In the genomic region with DNA sequence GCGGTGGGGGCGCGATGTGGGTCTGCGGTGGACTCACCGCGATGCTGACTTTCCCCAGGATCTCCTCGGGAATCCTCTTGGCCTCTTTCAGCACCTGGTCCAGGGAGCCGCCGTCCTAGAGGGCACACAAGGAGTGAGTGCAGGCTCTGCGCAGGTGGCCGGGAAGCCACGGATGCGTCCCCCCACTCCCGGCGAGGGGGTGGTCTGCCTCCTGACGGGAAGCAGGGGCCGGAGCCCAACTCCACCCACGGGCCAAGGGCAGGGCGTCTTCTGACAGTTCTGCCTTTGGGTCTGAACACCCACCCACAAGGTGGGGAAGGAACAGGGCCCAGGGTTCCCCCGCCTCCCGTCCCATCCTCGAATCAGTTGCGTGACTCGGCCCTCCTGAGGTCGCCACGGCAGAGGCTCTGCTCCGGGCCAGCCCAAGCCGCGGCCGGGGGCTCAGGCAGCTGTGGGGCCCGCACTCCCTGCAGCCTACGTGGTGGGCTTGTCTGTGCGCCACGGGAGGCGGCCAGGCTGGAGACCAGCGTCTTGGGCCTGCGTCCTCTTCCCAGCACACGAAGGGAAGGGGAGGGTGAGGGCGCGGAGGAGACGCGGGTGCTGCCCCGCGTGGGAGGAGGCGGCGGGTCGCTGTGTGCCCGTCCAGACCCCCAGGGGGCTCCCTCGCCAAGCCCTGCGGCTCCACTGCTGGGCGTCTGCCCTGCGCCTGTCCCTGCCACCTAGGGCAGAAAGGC, we compare ENCODE assay signal across 26 cellular contexts. TPM values are rescaled to one million over a fixed set of nuclear protein-coding genes. Genes with fewer than 3 reads are reported as not detected.
DNase-seq lines count a peak whose midpoint lies in the region; ATAC-seq, FAIRE-seq and TF ChIP-seq lines count a peak whose summit lies in the region.
"Had no signal": no experiment of that assay in that cellular context is flagged by ENCODE, and none has a peak within 500 bp of the region (broad histone marks: within the 10 kb centered on the region; RNA-seq: fewer than 3 reads in every experiment).

No MANE protein-coding gene starts in this region.

- in situ Hi-C loops in IMR-90 (cut with MboI; ENCODE audit: low sequenced_read_pairs) (no loop called here), K562 (cut with MboI) (no loop called here)

- DNase-seq in DND-41, result no peak
- no peak for DNase-seq in IMR-90
- DNase-seq in K562 (ENCODE audit: extremely low read depth in 1 of 4, low spot score in 3 of 4), result peak in 1 of 4 experiments; percentile 22
- peak; percentile 79 for DNase-seq in osteoblast (ENCODE audit: insufficient read length, low spot score, missing footprints)
- no peak for DNase-seq in midbrain (lab: John Stamatoyannopoulos, UW)
- no peak for DNase-seq in Kasumi-1 (lab: John Stamatoyannopoulos, UW)
- no peak for DNase-seq in GOT3 (lab: John Stamatoyannopoulos, UW)
- DNase-seq: CD4-positive, alpha-beta memory T cell; Karpas-422; NCI-H1417; NCI-H1694 treated with DMSO at 0.1 percent for 48 hours; NCI-H2081 treated with DMSO at 0.1 percent for 48 hours; NCI-H2171 treated with DMSO at 0.1 percent for 48 hours; NCI-H524 treated with DMSO at 0.1 percent for 48 hours; NCI-H82; Right ventricle myocardium superior had no signal

- H3K27ac ChIP-seq in DND-41 (ENCODE audit: low read length), result peak overlapping the region; percentile 89; the same call in 1 of the 2 replicates
- no peak overlapping the region for H3K27ac ChIP-seq in IMR-90 (ENCODE audit: insufficient read depth, low read length)
- no peak overlapping the region for H3K27ac ChIP-seq in K562 (ENCODE audit: extremely low read depth, low read depth, low read length)
- H3K27ac ChIP-seq in osteoblast (ENCODE audit: low read depth, low read length), result no peak overlapping the region
- H3K27ac ChIP-seq: HL-60 had no signal

- H4K8ac ChIP-seq in IMR-90 (ENCODE audit: low read depth in 2 of 2, low read length in 2 of 2), result no peak overlapping the region

- no peak overlapping the region for H2AK5ac ChIP-seq in IMR-90 (ENCODE audit: low read depth, low read length)

- TF ChIP-seq RAD21 in IMR-90 (IDR thresholded peaks at IDR 0.05; ENCODE audit: low read length) (no peak), K562 (CRISPR knock-in tag; conservative IDR thresholded peaks at IDR 0.05 in 1 of 2, IDR thresholded peaks at IDR 0.05 in 1 of 2) (no peak)

- H3K4ac ChIP-seq in IMR-90 (ENCODE audit: low read depth, low read length), result no peak overlapping the region

- H3K14ac ChIP-seq in IMR-90 (replicated peaks; ENCODE audit: low read depth, low read length), result no peak overlapping the region

- 93% methylated on average over 21 of the region's 52 CpGs; no CpG with 5 or more reads in 1 of the 2 experiments for WGBS in IMR-90 (ENCODE audit: extremely low coverage in 2 of 2, insufficient read length in 1 of 2), 2 experiments
- WGBS in K562 (ENCODE audit: insufficient coverage, low coverage, missing lambda C conversion rate), result 91% methylated on average over 40 of the region's 52 CpGs

- no peak overlapping the region for H2AK9ac ChIP-seq in IMR-90 (replicated peaks; ENCODE audit: low read depth, low read length, poor library complexity)

- no peak overlapping the region for H2BK5ac ChIP-seq in IMR-90 (ENCODE audit: low read depth, low read length, poor library complexity, severe bottlenecking)

- peaks cover 13% of the 10 kb centered on the region; the same call in 1 of the 2 replicates for H4K20me1 ChIP-seq in DND-41 (ENCODE audit: insufficient read depth, low read length)
- peaks cover 7% of the 10 kb centered on the region for H4K20me1 ChIP-seq in IMR-90 (ENCODE audit: insufficient read depth, low read length)
- H4K20me1 ChIP-seq in K562 (replicated peaks; ENCODE audit: control insufficient read depth, insufficient read depth, low read length), result no peaks in the 10 kb centered on the region
- peaks cover 14% of the 10 kb centered on the region for H4K20me1 ChIP-seq in osteoblast (ENCODE audit: insufficient read depth, low read length)

- H3K79me2 ChIP-seq in DND-41 (ENCODE audit: insufficient read depth, low read length), result peaks cover 14% of the 10 kb centered on the region
- H3K79me2 ChIP-seq in K562 (ENCODE audit: control insufficient read depth, insufficient read depth, low read length), result no peaks in the 10 kb centered on the region
- H3K79me2 ChIP-seq in osteoblast (ENCODE audit: insufficient read depth, low read length), result peaks cover 3% of the 10 kb centered on the region

- peaks cover 34% of the 10 kb centered on the region for H3K4me1 ChIP-seq in DND-41 (ENCODE audit: insufficient read depth, low read length)
- peaks cover 2% of the 10 kb centered on the region for H3K4me1 ChIP-seq in IMR-90 (ENCODE audit: control insufficient read depth, insufficient read depth, low read length)
- peaks cover 0 to 14% of the 10 kb centered on the region in 2 experiments; a peak in 2 of 5 replicates for H3K4me1 ChIP-seq in K562 (replicated peaks in 1 of 2; ENCODE audit: control insufficient read depth in 2 of 2, insufficient read depth in 2 of 2, low read length in 2 of 2)
- peaks cover 8% of the 10 kb centered on the region for H3K4me1 ChIP-seq in osteoblast (ENCODE audit: insufficient read depth, low read length)

- TF ChIP-seq POLR2A in IMR-90 (IDR thresholded peaks at IDR 0.05; ENCODE audit: low read depth, low read length), result no peak
- TF ChIP-seq POLR2A in K562 (conservative IDR thresholded peaks at IDR 0.05), result no peak

- intact Hi-C loops in IMR-90 (cut with micrococcal nuclease) (no loop called here), K562 (cut with micrococcal nuclease) (no loop called here)

- no peak overlapping the region for H4K5ac ChIP-seq in IMR-90 (ENCODE audit: low read depth, low read length)

- H2AFZ ChIP-seq in DND-41 (ENCODE audit: low read depth, low read length) (no peak overlapping the region), IMR-90 (replicated peaks; ENCODE audit: low read length, poor library complexity) (no peak overlapping the region), K562 (ENCODE audit: low read depth, low read length) (no peak overlapping the region), osteoblast (ENCODE audit: low read length) (no peak overlapping the region)

- H3K4me3 ChIP-seq in DND-41 (ENCODE audit: low read depth in 1 of 2, low read length in 2 of 2) (no peak overlapping the region), IMR-90 (ENCODE audit: insufficient read depth, low read depth, low read length) (no peak overlapping the region), K562 (no peak overlapping the region), osteoblast (ENCODE audit: insufficient read depth, low read length) (no peak overlapping the region)
- H3K4me3 ChIP-seq: BLaER1 had no signal

- H3K56ac ChIP-seq in IMR-90 (ENCODE audit: extremely low read depth, insufficient read depth, low read length), result no peak overlapping the region

- H4K91ac ChIP-seq in IMR-90 (ENCODE audit: insufficient read depth, low read depth, low read length), result no peak overlapping the region

- POLR2A ChIA-PET in IMR-90 (lab: Charles Lee; ENCODE audit: unreplicated experiment) (no interaction called here), K562 (lab: Yijun Ruan, JAX) (interaction anchor here (0.6 to 1.1 kb wide), 2 partner anchors 18 to 203 kb away, joined by 3 read pairs; no protein-coding TSS in a partner anchor)

- H3K79me1 ChIP-seq in IMR-90 (ENCODE audit: low read depth in 1 of 2, low read length in 2 of 2), result peaks cover 10 to 39% of the 10 kb centered on the region in 2 experiments

- no peak overlapping the region for H2BK120ac ChIP-seq in IMR-90 (ENCODE audit: low read depth, low read length)

- dilution Hi-C loops in IMR-90 (cut with HindIII; ENCODE audit: low sequenced_read_pairs, unreplicated experiment), result no loop called here

- H3K27me3 ChIP-seq in DND-41 (ENCODE audit: insufficient read depth, low read length, poor library complexity), result no peaks in the 10 kb centered on the region
- H3K27me3 ChIP-seq in IMR-90 (ENCODE audit: control insufficient read depth, insufficient read depth, low read length), result no peaks in the 10 kb centered on the region
- H3K27me3 ChIP-seq in K562 (ENCODE audit: control insufficient read depth in 2 of 2, insufficient read depth in 2 of 2, low read length in 2 of 2), result no peaks in the 10 kb centered on the region
- no peaks in the 10 kb centered on the region for H3K27me3 ChIP-seq in osteoblast (ENCODE audit: insufficient read depth, low read length)
- H3K27me3 ChIP-seq: BLaER1 had no signal

- no peak overlapping the region for H2BK15ac ChIP-seq in IMR-90 (ENCODE audit: low read depth, low read length)

- peaks cover 13% of the 10 kb centered on the region; the same call in 1 of the 2 replicates for H3K9me1 ChIP-seq in IMR-90 (ENCODE audit: insufficient read depth, low read length)
- H3K9me1 ChIP-seq in K562 (ENCODE audit: control insufficient read depth, insufficient read depth, low read length), result no peaks in the 10 kb centered on the region

- no peak for FAIRE-seq in K562 (lab: Jason Lieb, UNC)
- FAIRE-seq: GM18507, GM19239, H54 had no signal

- H3K9me3 ChIP-seq in DND-41 (ENCODE audit: insufficient read depth, low read length, severe bottlenecking) (no peaks in the 10 kb centered on the region), IMR-90 (ENCODE audit: control insufficient read depth, insufficient read depth, low read length) (no peaks in the 10 kb centered on the region), K562 (replicated peaks; ENCODE audit: control insufficient read depth, insufficient read depth, low read depth, low read length) (no peaks in the 10 kb centered on the region), osteoblast (ENCODE audit: low read depth, low read length) (no peaks in the 10 kb centered on the region)
- H3K9me3 ChIP-seq: BLaER1 had no signal

- TF ChIP-seq CTCF in DND-41 (IDR thresholded peaks at IDR 0.05; ENCODE audit: borderline replicate concordance, extremely low read depth, low read length, poor library complexity, severe bottlenecking) (no peak), IMR-90 (conservative IDR thresholded peaks at IDR 0.05; ENCODE audit: low read depth, low read length) (0 out of 2 replicates have a peak, but pooled peaks have one; percentile 1), K562 (IDR thresholded peaks at IDR 0.05 in 2 of 3, conservative IDR thresholded peaks at IDR 0.05 in 1 of 3; ENCODE audit: insufficient read depth in 2 of 3, low read depth in 1 of 3, low read length in 3 of 3) (no peak), osteoblast (IDR thresholded peaks at IDR 0.05; ENCODE audit: extremely low read depth, low read depth, low read length) (no peak)

- H3K18ac ChIP-seq in IMR-90 (ENCODE audit: low read depth, low read length), result no peak overlapping the region

- H3K23ac ChIP-seq in IMR-90 (ENCODE audit: low read depth, low read length), result no peak overlapping the region

- ATAC-seq in DND-41 (ENCODE audit: insufficient read depth, low read depth) (no peak), IMR-90 (ENCODE audit: low read depth) (no peak), K562 (no peak), HG02678 (IDR thresholded peaks at IDR 0.05; ENCODE audit: unreplicated experiment) (no peak)

- H3K4me2 ChIP-seq in DND-41 (ENCODE audit: insufficient read depth, low read length) (no peak overlapping the region), IMR-90 (ENCODE audit: low read depth, low read length) (no peak overlapping the region), K562 (ENCODE audit: insufficient read depth, low read length) (no peak overlapping the region), osteoblast (ENCODE audit: insufficient read depth, low read length) (no peak overlapping the region)
- H3K4me2 ChIP-seq: BLaER1 had no signal

- TF ChIP-seq EP300 in K562 (IDR thresholded peaks at IDR 0.05; ENCODE audit: low read length), result no peak

- no peak overlapping the region for H2BK20ac ChIP-seq in IMR-90 (ENCODE audit: low read depth, low read length)

- H3K36me3 ChIP-seq in DND-41 (ENCODE audit: insufficient read depth, low read length) (peaks cover 78% of the 10 kb centered on the region), IMR-90 (ENCODE audit: control insufficient read depth, insufficient read depth, low read length) (peaks cover 71% of the 10 kb centered on the region), K562 (ENCODE audit: control insufficient read depth, insufficient read depth, low read length) (peaks cover 78% of the 10 kb centered on the region; the same call in 2 of the 3 replicates), osteoblast (ENCODE audit: insufficient read depth, low read length) (peaks cover 57% of the 10 kb centered on the region)

- BruUV-seq in IMR-90 (replicated peaks; lab: Mats Ljungman, UMichigan), result no TSS peak
- BruUV-seq in K562 (replicated peaks; lab: Mats Ljungman, UMichigan), result no TSS peak

- CTCF ChIA-PET in IMR-90 (lab: Yijun Ruan, JAX) (no interaction called here), K562 (lab: Yijun Ruan, JAX; ENCODE audit: low intra/inter-chr PET ratio) (no interaction called here)

- H3K9ac ChIP-seq in DND-41 (ENCODE audit: low read depth, low read length), result no peak overlapping the region
- H3K9ac ChIP-seq in IMR-90 (ENCODE audit: low read depth, low read length), result no peak overlapping the region
- H3K9ac ChIP-seq in K562 (ENCODE audit: insufficient read depth in 1 of 2, low read depth in 2 of 2, low read length in 2 of 2), result no peak overlapping the region; a peak in 1 of 4 replicates
- H3K9ac ChIP-seq: BLaER1 had no signal

RNA-seq across cellular contexts. Expression of gene MAP2K2, which starts 21.4 kb away (rescaled TPM):
- total RNA-seq in IMR-90 (2012; rRNA removed) (107 and 115 TPM in 2 replicates), K562 (2014; rRNA removed) (140 and 200 TPM in 2 replicates), K562 (2014; rRNA removed; fragmentation: Illumina TruSeq; extraction: Trizol) (58.3 and 60.9 TPM in 2 replicates), K562 (2015; rRNA removed; fragmentation: Illumina TruSeq; extraction: Trizol) (72.6 and 78.0 TPM in 2 replicates), K562 (2021) (150 and 151 TPM in 2 replicates), osteoblast (221 and 233 TPM in 2 replicates)
- polyA plus RNA-seq in IMR-90 (2012; rRNA removed) (151 and 196 TPM in 2 replicates), K562 (2011; rRNA removed) (40.4 and 41.5 TPM in 2 replicates), K562 (2014; fragmentation: Illumina TruSeq; extraction: Trizol) (41.1 and 84.5 TPM in 2 replicates), K562 (2014; fragmentation: Nextera tagmentation; extraction: Ambion mirVana) (1 to 10 TPM; 1.0 to 5.0 TPM), K562 (2014; rRNA removed) (90.7 and 97.4 TPM in 2 replicates)
- 175 and 201 TPM in 2 replicates for polyA plus RNA-seq in IMR-90 (2012; cell fraction: cytosol; rRNA removed)
- polyA plus RNA-seq in IMR-90 (2012; cell fraction: nucleus; rRNA removed; ENCODE audit: low replicate concordance), result 144 and 291 TPM in 2 replicates
- 38.8 and 113 TPM in 2 replicates for total RNA-seq in K562 (2011; cell fraction: chromatin; rRNA removed; ENCODE audit: low replicate concordance)
- total RNA-seq in K562 (2011; cell fraction: nucleolus; rRNA removed), result 81.4 and 92.0 TPM in 2 replicates
- 58.5 and 81.8 TPM in 2 replicates for total RNA-seq in K562 (2011; cell fraction: nucleoplasm; rRNA removed)
- polyA plus RNA-seq in K562 (2011; cell fraction: cytosol; rRNA removed), result 60.4 and 128 TPM in 2 replicates
- 70.1 and 145 TPM in 2 replicates for polyA plus RNA-seq in K562 (2011; cell fraction: nucleus; rRNA removed)
- 110 and 220 TPM in 2 replicates for polyA plus RNA-seq in K562 (2012)
- 14.2 and 24.8 TPM in 2 replicates for polyA minus RNA-seq in K562 (2011; rRNA and poly(A)+ RNA removed)
- 63.5 and 95.7 TPM in 2 replicates for polyA minus RNA-seq in K562 (2011; cell fraction: cytosol; rRNA and poly(A)+ RNA removed)
- 31.5 and 34.3 TPM in 2 replicates for polyA minus RNA-seq in K562 (2011; cell fraction: nucleus; rRNA and poly(A)+ RNA removed)

RNA-seq across cellular contexts. Expression of gene ZBTB7A, which starts 35.8 kb away (rescaled TPM):
- total RNA-seq in IMR-90 (2012; rRNA removed) (3.2 and 4.2 TPM in 2 replicates), K562 (2014; rRNA removed) (10.2 and 13.8 TPM in 2 replicates), K562 (2014; rRNA removed; fragmentation: Illumina TruSeq; extraction: Trizol) (1.6 and 1.8 TPM in 2 replicates), K562 (2015; rRNA removed; fragmentation: Illumina TruSeq; extraction: Trizol) (4.6 and 4.8 TPM in 2 replicates), K562 (2021) (32.7 and 34.0 TPM in 2 replicates), osteoblast (38.6 and 42.7 TPM in 2 replicates)
- polyA plus RNA-seq in IMR-90 (2012; rRNA removed) (10.3 and 14.7 TPM in 2 replicates), K562 (2011; rRNA removed) (2.0 and 2.4 TPM in 2 replicates), K562 (2014; fragmentation: Illumina TruSeq; extraction: Trizol) (6.3 and 8.3 TPM in 2 replicates), K562 (2014; fragmentation: Nextera tagmentation; extraction: Ambion mirVana) (under 1 TPM; 0.11 to 0.27 TPM), K562 (2014; rRNA removed) (10.8 and 11.6 TPM in 2 replicates)
- 6.9 and 17.2 TPM in 2 replicates for polyA plus RNA-seq in IMR-90 (2012; cell fraction: cytosol; rRNA removed)
- polyA plus RNA-seq in IMR-90 (2012; cell fraction: nucleus; rRNA removed; ENCODE audit: low replicate concordance), result 22.8 and 55.1 TPM in 2 replicates
- 5.4 and 20.2 TPM in 2 replicates for total RNA-seq in K562 (2011; cell fraction: chromatin; rRNA removed; ENCODE audit: low replicate concordance)
- 10.5 and 12.0 TPM in 2 replicates for total RNA-seq in K562 (2011; cell fraction: nucleolus; rRNA removed)
- total RNA-seq in K562 (2011; cell fraction: nucleoplasm; rRNA removed), result 5.3 and 7.3 TPM in 2 replicates
- polyA plus RNA-seq in K562 (2011; cell fraction: cytosol; rRNA removed), result 2.8 and 11.2 TPM in 2 replicates
- polyA plus RNA-seq in K562 (2011; cell fraction: nucleus; rRNA removed), result 7.4 and 18.4 TPM in 2 replicates
- 8.9 and 10.8 TPM in 2 replicates for polyA plus RNA-seq in K562 (2012)
- 1.3 and 1.7 TPM in 2 replicates for polyA minus RNA-seq in K562 (2011; rRNA and poly(A)+ RNA removed)
- 14.2 and 20.6 TPM in 2 replicates for polyA minus RNA-seq in K562 (2011; cell fraction: cytosol; rRNA and poly(A)+ RNA removed)
- polyA minus RNA-seq in K562 (2011; cell fraction: nucleus; rRNA and poly(A)+ RNA removed), result 5.4 and 5.8 TPM in 2 replicates

RNA-seq across cellular contexts. Expression of gene CREB3L3, which starts 50.9 kb away (rescaled TPM):
- not detected in 2 replicates for total RNA-seq in IMR-90 (2012; rRNA removed)
- not detected in 2 replicates for polyA plus RNA-seq in IMR-90 (2012; rRNA removed)
- polyA plus RNA-seq in IMR-90 (2012; cell fraction: cytosol; rRNA removed), result not detected in 2 replicates
- polyA plus RNA-seq in IMR-90 (2012; cell fraction: nucleus; rRNA removed; ENCODE audit: low replicate concordance), result not detected in 2 replicates
- not detected in 2 replicates for total RNA-seq in K562 (2011; cell fraction: chromatin; rRNA removed; ENCODE audit: low replicate concordance)
- total RNA-seq in K562 (2011; cell fraction: nucleolus; rRNA removed), result not detected in 2 replicates
- total RNA-seq in K562 (2011; cell fraction: nucleoplasm; rRNA removed), result not detected in 2 replicates
- not detected in 2 replicates for total RNA-seq in K562 (2014; rRNA removed)
- not detected in 2 replicates for total RNA-seq in K562 (2014; rRNA removed; fragmentation: Illumina TruSeq; extraction: Trizol)
- total RNA-seq in K562 (2015; rRNA removed; fragmentation: Illumina TruSeq; extraction: Trizol), result 0.11 TPM in 1 of 2 replicates, not detected in the other
- 0.07 TPM in 1 of 2 replicates, not detected in the other for total RNA-seq in K562 (2021)
- 0.03 TPM in 1 of 2 replicates, not detected in the other for polyA plus RNA-seq in K562 (2011; rRNA removed)
- not detected in 2 replicates for polyA plus RNA-seq in K562 (2011; cell fraction: cytosol; rRNA removed)
- polyA plus RNA-seq in K562 (2011; cell fraction: nucleus; rRNA removed), result not detected in 2 replicates
- polyA plus RNA-seq in K562 (2012), result 0.08 and 0.17 TPM in 2 replicates
- polyA plus RNA-seq in K562 (2014; fragmentation: Illumina TruSeq; extraction: Trizol), result 0.06 TPM in 1 of 2 replicates, not detected in the other
- polyA plus RNA-seq in K562 (2014; fragmentation: Nextera tagmentation; extraction: Ambion mirVana), result not detected
- polyA plus RNA-seq in K562 (2014; rRNA removed), result 0.38 TPM in 1 of 2 replicates, not detected in the other
- not detected in 2 replicates for polyA minus RNA-seq in K562 (2011; rRNA and poly(A)+ RNA removed)
- not detected in 2 replicates for polyA minus RNA-seq in K562 (2011; cell fraction: cytosol; rRNA and poly(A)+ RNA removed)
- not detected in 2 replicates for polyA minus RNA-seq in K562 (2011; cell fraction: nucleus; rRNA and poly(A)+ RNA removed)
- total RNA-seq in osteoblast, result not detected in 2 replicates
- total RNA-seq: CD4-positive, alpha-beta memory T cell; G401; HT-29; MCF 10A; Right ventricle myocardium superior; SK-MEL-5 had no signal
- polyA plus RNA-seq: CD4-positive, alpha-beta memory T cell had no signal
